In genomic region chr17:45745843-45746494, GRCh38 we compare ENCODE assay signal across 21 cellular contexts. TPM values are rescaled to one million over a fixed set of nuclear protein-coding genes. Genes with fewer than 3 reads are reported as not detected.
"Had no signal": no experiment of that assay in that cellular context is flagged by ENCODE, and none has a peak within 500 bp of the region (broad histone marks: within the 10 kb centered on the region; RNA-seq: fewer than 3 reads in every experiment).

No MANE protein-coding gene starts in this region.

- H3K36me3 Mint-ChIP-seq: activated naive CD8-positive, alpha-beta T cell; memory B cell; natural killer cell treated with Interleukin-12 subunit alpha and Interleukin-12 subunit beta and Interleukin-15 and Interleukin-18, amount 100 ng/mL, for 72 hours had no signal

- H3K4me1 Mint-ChIP-seq: activated CD4-positive, alpha-beta T cell treated with anti-CD3 and anti-CD28 coated beads, Interleukin-2, amount 10 ng/mL, durations not matched to agents 7 days and 5 days; memory B cell had no signal

- H3K9me3 Mint-ChIP-seq: activated CD4-positive, alpha-beta T cell treated with anti-CD3 and anti-CD28 coated beads, Interleukin-2, amount 10 ng/mL, durations not matched to agents 7 days and 5 days; memory B cell; natural killer cell treated with Interleukin-12 subunit alpha and Interleukin-12 subunit beta and Interleukin-15 and Interleukin-18, amount 100 ng/mL, for 72 hours had no signal

- H3K4me3 Mint-ChIP-seq: activated CD4-positive, alpha-beta T cell treated with anti-CD3 and anti-CD28 coated beads, Interleukin-2, amount 10 ng/mL, durations not matched to agents 7 days and 5 days; activated naive CD8-positive, alpha-beta T cell; memory B cell; natural killer cell treated with Interleukin-12 subunit alpha and Interleukin-12 subunit beta and Interleukin-15 and Interleukin-18, amount 100 ng/mL, for 72 hours; T-helper 17 cell had no signal

- H3K4me1 ChIP-seq: right atrium auricular region, upper lobe of right lung had no signal

- H3K4me3 ChIP-seq: gastrocnemius medialis, heart left ventricle, left ventricle myocardium inferior, right atrium auricular region, thoracic aorta, upper lobe of right lung had no signal

- H3K36me3 ChIP-seq: gastrocnemius medialis, heart left ventricle, left ventricle myocardium inferior, right atrium auricular region, thoracic aorta, upper lobe of right lung had no signal

- DNase-seq: activated CD4-positive, alpha-beta T cell treated with anti-CD3 and anti-CD28 coated beads, Interleukin-2, amount 10 ng/mL, durations not matched to agents 7 days and 5 days; activated CD4-positive, CD25-positive, alpha-beta regulatory T cell; activated gamma-delta T cell treated with Interleukin-2 at 50 U/mL for 16 hours; anterior cingulate cortex; dermis blood vessel endothelial cell; gastrocnemius medialis; heart left ventricle; left ventricle myocardium inferior; occipital lobe; stimulated activated CD4-positive, alpha-beta T cell treated with anti-CD3 and anti-CD28 coated beads, Interleukin-1b, Interleukin-23, amount 100 ng/mL, for 48 hours; T-helper 17 cell; upper lobe of right lung had no signal

- ATAC-seq: gastrocnemius medialis, heart left ventricle, T-helper 17 cell, upper lobe of right lung had no signal

- H3K27ac ChIP-seq: gastrocnemius medialis, heart left ventricle, left ventricle myocardium inferior, right atrium auricular region, thoracic aorta, upper lobe of right lung had no signal

- H3K27me3 ChIP-seq: gastrocnemius medialis, right atrium auricular region had no signal

- H3K27ac Mint-ChIP-seq: activated CD4-positive, alpha-beta T cell treated with anti-CD3 and anti-CD28 coated beads, Interleukin-2, amount 10 ng/mL, durations not matched to agents 7 days and 5 days; activated naive CD8-positive, alpha-beta T cell; memory B cell; natural killer cell treated with Interleukin-12 subunit alpha and Interleukin-12 subunit beta and Interleukin-15 and Interleukin-18, amount 100 ng/mL, for 72 hours; progenitor cell of endocrine pancreas; T-helper 17 cell had no signal

RNA-seq across cellular contexts. Expression of gene CRHR1, which starts 38.2 kb away (rescaled TPM):
- total RNA-seq: activated CD4-positive, alpha-beta T cell treated with anti-CD3 and anti-CD28 coated beads, Interleukin-2, amount 10 ng/mL, durations not matched to agents 7 days and 5 days; chondrocyte; dermis blood vessel endothelial cell; epithelial cell of proximal tubule; gastrocnemius medialis; left ventricle myocardium inferior; natural killer cell treated with Interleukin-12 subunit alpha and Interleukin-12 subunit beta and Interleukin-15 and Interleukin-18, amount 100 ng/mL, for 72 hours; progenitor cell of endocrine pancreas; right atrium auricular region; T-helper 17 cell; thoracic aorta; upper lobe of right lung had no signal
- polyA plus RNA-seq: heart left ventricle, keratinocyte had no signal
